Comparison of ENCODE assay signal across 28 cellular contexts in the genomic region with DNA sequence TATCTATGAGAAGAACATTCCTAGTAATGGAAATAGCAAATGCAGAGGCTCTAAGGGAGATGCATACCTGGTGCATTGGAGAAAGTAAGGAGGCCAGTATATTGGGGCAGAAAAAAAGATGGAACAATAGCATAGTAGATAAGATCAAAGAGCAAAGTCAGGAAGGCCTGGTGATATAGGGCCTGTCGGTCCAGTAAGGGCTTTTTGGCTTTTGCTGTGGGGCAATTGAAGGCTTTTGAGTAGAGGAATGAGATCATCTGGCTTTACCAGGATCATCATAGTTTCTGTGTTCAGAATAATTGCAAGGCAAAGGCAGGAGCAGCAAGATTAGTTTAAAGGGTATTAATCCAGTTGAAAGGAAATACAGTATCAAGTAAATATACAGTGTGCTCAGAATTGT.
"Had no signal": no experiment of that assay in that cellular context is flagged by ENCODE, and none has a peak within 500 bp of the region (broad histone marks: within the 10 kb centered on the region; RNA-seq: fewer than 3 reads in every experiment).

No MANE protein-coding gene starts in this region.

- H3K9me3 Mint-ChIP-seq: activated naive CD4-positive, alpha-beta T cell treated with anti-CD3 and anti-CD28 coated beads for 36 hours; activated naive CD8-positive, alpha-beta T cell treated with anti-CD3 and anti-CD28 coated beads for 36 hours; activated T-helper 1 cell treated with anti-CD3 and anti-CD28 coated beads, Interleukin-12 subunit alpha, Interleukin-12 subunit beta, Interleukin-2, Interleukin-4 antibody, amounts not matched to agents 30 ng/mL and 10 ng/mL and 1 ng/mL, durations not matched to agents 14 hours and 24 hours and 36 hours; naive B cell; WTC11 had no signal

- H3K36me3 Mint-ChIP-seq: WTC11 had no signal

- FAIRE-seq: endometrium, islet of Langerhans had no signal

- H3K4me3 Mint-ChIP-seq: activated CD8-positive, alpha-beta memory T cell treated with anti-CD3 and anti-CD28 coated beads, Interleukin-2, amount 10 ng/mL, durations not matched to agents 7 days and 5 days; activated CD8-positive, alpha-beta T cell treated with anti-CD3 and anti-CD28 coated beads, Interleukin-2, amount 10 ng/mL, durations not matched to agents 7 days and 5 days; activated naive CD4-positive, alpha-beta T cell treated with anti-CD3 and anti-CD28 coated beads for 36 hours; activated naive CD8-positive, alpha-beta T cell treated with anti-CD3 and anti-CD28 coated beads for 36 hours; activated T-helper 1 cell treated with anti-CD3 and anti-CD28 coated beads, Interleukin-12 subunit alpha, Interleukin-12 subunit beta, Interleukin-2, Interleukin-4 antibody, amounts not matched to agents 30 ng/mL and 10 ng/mL and 1 ng/mL, durations not matched to agents 14 hours and 24 hours and 36 hours; mesothelial cell of epicardium; naive B cell; T-helper 17 cell; WTC11 had no signal

- H3K27ac ChIP-seq: adrenal gland, body of pancreas, colonic mucosa, right atrium auricular region, spleen, suprapubic skin, tibial artery had no signal

- H3K36me3 ChIP-seq: adrenal gland, colonic mucosa, right atrium auricular region, spleen, suprapubic skin, tibial artery had no signal

- H3K27me3 ChIP-seq: adrenal gland, body of pancreas, colonic mucosa, right atrium auricular region, spleen, suprapubic skin, tibial artery had no signal

- H3K27ac Mint-ChIP-seq: activated CD8-positive, alpha-beta memory T cell treated with anti-CD3 and anti-CD28 coated beads, Interleukin-2, amount 10 ng/mL, durations not matched to agents 7 days and 5 days; activated CD8-positive, alpha-beta T cell treated with anti-CD3 and anti-CD28 coated beads, Interleukin-2, amount 10 ng/mL, durations not matched to agents 7 days and 5 days; activated naive CD4-positive, alpha-beta T cell treated with anti-CD3 and anti-CD28 coated beads for 36 hours; activated naive CD8-positive, alpha-beta T cell treated with anti-CD3 and anti-CD28 coated beads for 36 hours; activated T-helper 1 cell treated with anti-CD3 and anti-CD28 coated beads, Interleukin-12 subunit alpha, Interleukin-12 subunit beta, Interleukin-2, Interleukin-4 antibody, amounts not matched to agents 30 ng/mL and 10 ng/mL and 1 ng/mL, durations not matched to agents 14 hours and 24 hours and 36 hours; mesothelial cell of epicardium; naive B cell; T-helper 17 cell; WTC11 had no signal

- H3K4me3 ChIP-seq: adrenal gland, body of pancreas, colonic mucosa, right atrium auricular region, spleen, suprapubic skin, tibial artery had no signal

- ATAC-seq: activated CD8-positive, alpha-beta memory T cell treated with anti-CD3 and anti-CD28 coated beads, Interleukin-2, amount 10 ng/mL, durations not matched to agents 7 days and 5 days; activated CD8-positive, alpha-beta T cell treated with anti-CD3 and anti-CD28 coated beads, Interleukin-2, amount 10 ng/mL, durations not matched to agents 7 days and 5 days; body of pancreas; left ventricle myocardium superior; T-helper 17 cell; WTC11 had no signal

- H3K4me1 ChIP-seq: colonic mucosa, suprapubic skin, tibial artery had no signal

- H3K4me1 Mint-ChIP-seq: WTC11 had no signal

- H3K9me3 ChIP-seq: adrenal gland, body of pancreas, colonic mucosa, right atrium auricular region, spleen, suprapubic skin, tibial artery had no signal

- H3K27me3 Mint-ChIP-seq: activated CD8-positive, alpha-beta memory T cell treated with anti-CD3 and anti-CD28 coated beads, Interleukin-2, amount 10 ng/mL, durations not matched to agents 7 days and 5 days; activated naive CD8-positive, alpha-beta T cell treated with anti-CD3 and anti-CD28 coated beads for 36 hours; naive B cell; T-helper 17 cell had no signal

- DNase-seq: activated CD4-positive, alpha-beta T cell treated with anti-CD3 and anti-CD28 coated beads for 1 hour; activated CD4-positive, alpha-beta T cell treated with anti-CD3 and anti-CD28 coated beads, Interleukin-2, amount 50 U/mL, for 1 hour; activated CD8-positive, alpha-beta memory T cell treated with anti-CD3 and anti-CD28 coated beads, Interleukin-2, amount 10 ng/mL, durations not matched to agents 7 days and 5 days; activated CD8-positive, alpha-beta T cell treated with anti-CD3 and anti-CD28 coated beads, Interleukin-2, amount 10 ng/mL, durations not matched to agents 7 days and 5 days; activated effector memory CD4-positive, alpha-beta T cell treated with anti-CD3 and anti-CD28 coated beads, Interleukin-2, amount 50 U/mL, for 16 hours; activated naive CD4-positive, alpha-beta T cell treated with anti-CD3 and anti-CD28 coated beads for 36 hours; activated naive CD8-positive, alpha-beta T cell treated with anti-CD3 and anti-CD28 coated beads for 36 hours; activated T-cell treated with anti-CD3 and anti-CD28 coated beads for 4 hours; adrenal gland; aorta; body of pancreas; colonic mucosa; effector CD8-positive, alpha-beta T cell; foreskin melanocyte; left ventricle myocardium superior; naive B cell; spleen; stimulated activated naive CD4-positive, alpha-beta T cell; T-helper 17 cell; T1000; tibial artery had no signal
